15 cellular contexts compared by ENCODE assay signal in genomic region chr9:36820392-36820861, GRCh38.
"Had no signal": no experiment of that assay in that cellular context is flagged by ENCODE, and none has a peak within 500 bp of the region (broad histone marks: within the 10 kb centered on the region; RNA-seq: fewer than 3 reads in every experiment).

No MANE protein-coding gene starts in this region.

- H3K27ac ChIP-seq: epithelial cell of prostate, gastroesophageal sphincter, SJSA1, tibial artery, VCaP had no signal

- H3K4me1 ChIP-seq: SJSA1 had no signal

- DNase-seq: activated CD4-positive, alpha-beta T cell treated with anti-CD3 and anti-CD28 coated beads for 4 hours; activated CD8-positive, alpha-beta memory T cell treated with anti-CD3 and anti-CD28 coated beads for 24 hours; activated naive CD4-positive, alpha-beta T cell treated with anti-CD3 and anti-CD28 coated beads for 36 hours; effector memory CD4-positive, alpha-beta T cell; hippocampal formation; naive thymus-derived CD8-positive, alpha-beta T cell; small intestine; tibial artery had no signal

- H3K4me3 ChIP-seq: gastroesophageal sphincter, lung, SJSA1, tibial artery had no signal

- ATAC-seq: activated T-helper 17 cell treated with anti-CD3 and anti-CD28 coated beads, Interleukin-2, amount 50 U/mL, for 72 hours; gastroesophageal sphincter; naive thymus-derived CD8-positive, alpha-beta T cell; stimulated activated effector memory CD8-positive, alpha-beta T cell treated with anti-CD3 and anti-CD28 coated beads, Interleukin-12 subunit alpha, Interleukin-12 subunit beta, amount 100 ng/mL, for 72 hours had no signal

- H3K36me3 ChIP-seq: gastroesophageal sphincter, SJSA1, tibial artery had no signal

- H3K9me3 ChIP-seq: gastroesophageal sphincter, SJSA1, tibial artery had no signal
